ENCODE assay signal across 8 cellular contexts in the genomic region with DNA sequence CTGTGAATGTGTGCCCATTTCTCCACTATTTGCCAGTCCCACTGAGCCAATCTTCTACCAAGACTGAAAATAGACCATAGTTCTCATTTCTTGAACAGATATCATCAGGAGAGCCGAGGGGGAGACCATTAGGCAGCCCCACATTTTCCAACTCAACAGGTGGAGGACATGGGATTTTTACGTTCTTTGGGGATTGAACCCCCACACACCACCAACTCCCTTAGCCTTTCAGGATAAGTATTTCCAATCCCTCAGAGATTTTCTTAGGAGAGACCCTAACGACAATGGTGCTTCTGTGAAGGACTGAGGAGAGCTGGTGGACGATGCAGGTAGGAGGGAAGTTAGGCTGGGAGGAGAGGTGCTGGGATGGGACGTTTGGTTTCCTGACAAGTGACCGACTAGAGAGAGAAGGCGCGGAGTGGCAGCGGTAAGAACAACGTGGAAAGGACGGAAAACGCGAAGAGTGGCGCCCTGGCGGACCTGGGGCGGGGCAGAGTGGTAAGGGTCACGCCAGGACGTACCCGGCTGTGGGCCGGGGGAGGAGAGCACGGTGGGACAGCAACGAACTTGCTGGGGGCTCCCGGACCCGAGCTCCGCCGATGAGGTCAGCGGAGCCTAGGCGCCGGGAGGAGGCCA. TPM values are rescaled to one million over a fixed set of nuclear protein-coding genes. Genes with fewer than 3 reads are reported as not detected.
DNase-seq lines count a peak whose midpoint lies in the region; ATAC-seq, FAIRE-seq and TF ChIP-seq lines count a peak whose summit lies in the region.

No MANE protein-coding gene starts in this region.

- no peak overlapping the region for H3K27ac Mint-ChIP-seq in activated CD4-positive, alpha-beta T cell treated with anti-CD3 and anti-CD28 coated beads, Interleukin-2, amount 10 ng/mL, durations not matched to agents 7 days and 5 days

- peaks cover 2% of the 10 kb centered on the region for H3K36me3 Mint-ChIP-seq in activated CD4-positive, alpha-beta T cell treated with anti-CD3 and anti-CD28 coated beads, Interleukin-2, amount 10 ng/mL, durations not matched to agents 7 days and 5 days (ENCODE audit: low read depth)

- TF ChIP-seq POLR2A in right lobe of liver (IDR thresholded peaks at IDR 0.05) = no peak

- no peaks in the 10 kb centered on the region for H3K36me3 ChIP-seq in brain microvascular endothelial cell (replicated peaks)
- no peaks in the 10 kb centered on the region for H3K36me3 ChIP-seq in right lobe of liver
- H3K36me3 ChIP-seq in tibial artery = peaks cover 0 to 3% (median 0%) of the 10 kb centered on the region in 3 donors

- in situ Hi-C loops in brain microvascular endothelial cell (cut with HindIII; ENCODE audit: low pct_ligation_motif_present, low sequenced_read_pairs) = no loop called here

- CTCF ChIA-PET in activated CD4-positive, alpha-beta T cell treated with anti-CD3 and anti-CD28 coated beads, Interleukin-2, amount 10 ng/mL, durations not matched to agents 7 days and 5 days (lab: Charles Lee) = interaction anchor here (0.7 to 1.0 kb wide), 2 partner anchors 10 to 358 kb away, joined by 3 read pairs; no protein-coding TSS in a partner anchor

- 6% methylated on average over 25 of the region's 29 CpGs for WGBS in right lobe of liver (ENCODE audit: insufficient coverage, low coverage, low lambda C conversion rate, missing lambda C conversion rate)

- H3K27me3 ChIP-seq in brain microvascular endothelial cell (replicated peaks) (no peaks in the 10 kb centered on the region), right lobe of liver (no peaks in the 10 kb centered on the region), tibial artery (no peaks in the 10 kb centered on the region)

- H3K4me3 ChIP-seq in brain microvascular endothelial cell (ENCODE audit: low read depth, low read length) (peak overlapping the region; percentile 70), right lobe of liver (peak overlapping the region; percentile 61 to 71 (median 63)), tibial artery (peak overlapping the region; percentile 88 to 93)

- no peak for DNase-seq in activated CD4-positive, alpha-beta T cell treated with anti-CD3 and anti-CD28 coated beads, Interleukin-2, amount 10 ng/mL, durations not matched to agents 7 days and 5 days
- no peak for DNase-seq in activated CD4-positive, alpha-beta T cell treated with anti-CD3 and anti-CD28 coated beads, Interleukin-2, amount 50 U/mL, for 4 hours
- no peak for DNase-seq in brain microvascular endothelial cell
- DNase-seq in right lobe of liver = no peak
- DNase-seq in tibial artery = no peak
- DNase-seq in LoVo (ENCODE audit: low spot score) = no peak
- no peak for DNase-seq in effector CD8-positive, alpha-beta T cell (lab: John Stamatoyannopoulos, UW)
- DNase-seq in HTR-8/SVneo (ENCODE audit: insufficient read length, low spot score) = no peak

- H3K4me1 Mint-ChIP-seq in activated CD4-positive, alpha-beta T cell treated with anti-CD3 and anti-CD28 coated beads, Interleukin-2, amount 10 ng/mL, durations not matched to agents 7 days and 5 days = peaks cover 14% of the 10 kb centered on the region

- peaks cover 62% of the 10 kb centered on the region for H3K27me3 Mint-ChIP-seq in activated CD4-positive, alpha-beta T cell treated with anti-CD3 and anti-CD28 coated beads, Interleukin-2, amount 10 ng/mL, durations not matched to agents 7 days and 5 days

- H3K27ac ChIP-seq in brain microvascular endothelial cell (no peak overlapping the region), right lobe of liver (peak overlapping the region; percentile 31 to 49 (median 45)), tibial artery (peak overlapping the region; percentile 89 to 92)

- H3K9me3 Mint-ChIP-seq in activated CD4-positive, alpha-beta T cell treated with anti-CD3 and anti-CD28 coated beads, Interleukin-2, amount 10 ng/mL, durations not matched to agents 7 days and 5 days = no peaks in the 10 kb centered on the region

- peak; percentile 38 to 62 (median 51) for ATAC-seq in right lobe of liver

- no peak for FAIRE-seq in HTR-8/SVneo (lab: Jason Lieb, UNC)

- intact Hi-C loops in right lobe of liver (cut with DNase I) (no loop called here), tibial artery (cut with DNase I; ENCODE audit: low total_unique reads) (loop anchor here (5.0 to 10.0 kb wide), 3 partner anchors 61 to 1261 kb away; a partner anchor contains a TSS)

- no peaks in the 10 kb centered on the region for H3K9me3 ChIP-seq in right lobe of liver
- no peaks in the 10 kb centered on the region for H3K9me3 ChIP-seq in tibial artery

- TF ChIP-seq CTCF in brain microvascular endothelial cell (IDR thresholded peaks at IDR 0.05; ENCODE audit: low read depth, low read length, missing control alignments) (no peak), right lobe of liver (IDR thresholded peaks at IDR 0.05) (no peak), tibial artery (IDR thresholded peaks at IDR 0.05) (no peak)

- POLR2A ChIA-PET in activated CD4-positive, alpha-beta T cell treated with anti-CD3 and anti-CD28 coated beads, Interleukin-2, amount 10 ng/mL, durations not matched to agents 7 days and 5 days (lab: Charles Lee) = no interaction called here

- H3K4me3 Mint-ChIP-seq in activated CD4-positive, alpha-beta T cell treated with anti-CD3 and anti-CD28 coated beads, Interleukin-2, amount 10 ng/mL, durations not matched to agents 7 days and 5 days = peak overlapping the region; percentile 80

- peaks cover 0 to 14% (median 0%) of the 10 kb centered on the region in 4 donors for H3K4me1 ChIP-seq in right lobe of liver
- peaks cover 0 to 24% (median 10%) of the 10 kb centered on the region in 4 donors for H3K4me1 ChIP-seq in tibial artery

RNA-seq across cellular contexts. Expression of a gene that starts 0.7 kb away (rescaled TPM):
- total RNA-seq in activated CD4-positive, alpha-beta T cell treated with anti-CD3 and anti-CD28 coated beads, Interleukin-2, amount 10 ng/mL, durations not matched to agents 7 days and 5 days = not detected
- total RNA-seq in right lobe of liver = 1 to 10 TPM; 1.2 to 4.6 (median 1.4) TPM
